ENCODE assay signal across 17 cellular contexts in the genomic region with DNA sequence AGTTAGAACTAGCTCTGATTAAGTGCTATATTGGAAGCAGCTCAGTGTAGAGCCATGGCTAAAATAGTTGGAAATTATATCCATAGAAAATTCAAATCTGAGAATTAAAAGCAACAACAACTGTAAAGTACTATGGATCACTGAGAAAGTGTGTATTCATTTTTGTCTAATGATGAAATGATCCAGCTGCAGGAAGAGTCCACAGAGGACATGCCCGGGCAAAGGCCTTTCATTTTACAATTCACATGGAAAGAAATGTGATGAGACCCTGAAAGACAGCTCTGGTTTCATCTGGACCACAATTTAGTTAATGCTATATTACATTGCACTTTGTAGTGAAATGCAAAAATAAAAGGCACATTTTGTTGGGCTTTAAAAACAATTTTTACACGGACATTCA.
DNase-seq lines count a peak whose midpoint lies in the region; ATAC-seq lines count a peak whose summit lies in the region.
"Had no signal": no experiment of that assay in that cellular context is flagged by ENCODE, and none has a peak within 500 bp of the region (broad histone marks: within the 10 kb centered on the region; RNA-seq: fewer than 3 reads in every experiment).

No MANE protein-coding gene starts in this region.

- H3K36me3 ChIP-seq in SJCRH30, result no peaks in the 10 kb centered on the region

- H3K27ac ChIP-seq in SJCRH30, result peak overlapping the region; percentile 75
- H3K27ac ChIP-seq: coronary artery, KMS-11 had no signal

- DNase-seq in GM03348 (ENCODE audit: low spot score), result peak; percentile 28
- DNase-seq in SJCRH30, result peak; percentile 13 to 46
- DNase-seq in fibroblast of peridontal ligament (ENCODE audit: extremely low read depth), result peak; percentile 91
- no peak for DNase-seq in sciatic nerve (ENCODE audit: low spot score)
- DNase-seq in occipital lobe (lab: John Stamatoyannopoulos, UW), result no peak
- no peak for DNase-seq in left cardiac atrium
- DNase-seq in T-helper 2 cell, result no peak
- no peak for DNase-seq in head of caudate nucleus
- DNase-seq: activated CD8-positive, alpha-beta T cell treated with anti-CD3 and anti-CD28 coated beads, Interleukin-2, amount 10 ng/mL, durations not matched to agents 7 days and 5 days; activated naive CD4-positive, alpha-beta T cell treated with anti-CD3 and anti-CD28 coated beads, Interleukin-2, amount 50 U/mL, for 16 hours; GF-D8; NCI-H2107; PC-3; stimulated activated naive B cell treated with anti-CD40 and anti-IgM and Interleukin-4, amounts not matched to agents 10 μg/mL and 1 μg/mL and 100 μg/mL, for 72 hours had no signal

- peaks cover 11% of the 10 kb centered on the region; the same call in 1 of the 2 replicates for H3K4me1 ChIP-seq in SJCRH30

- H3K9me3 ChIP-seq in SJCRH30 (replicated peaks), result no peaks in the 10 kb centered on the region

- ATAC-seq in sciatic nerve (peak; percentile 73), left cardiac atrium (no peak)
- ATAC-seq: activated CD8-positive, alpha-beta T cell treated with anti-CD3 and anti-CD28 coated beads, Interleukin-2, amount 10 ng/mL, durations not matched to agents 7 days and 5 days; left lobe of liver; PC-3; stimulated activated naive B cell treated with anti-CD40 and anti-IgM and Interleukin-4, amounts not matched to agents 10 μg/mL and 1 μg/mL and 100 μg/mL, for 72 hours had no signal

- H3K4me3 ChIP-seq in SJCRH30, result no peak overlapping the region
- H3K4me3 ChIP-seq: coronary artery had no signal

- intact Hi-C loops in sciatic nerve (cut with DNase I) (no loop called here), left cardiac atrium (cut with DNase I) (no loop called here), head of caudate nucleus (cut with DNase I) (no loop called here)

- no peaks in the 10 kb centered on the region for H3K27me3 ChIP-seq in SJCRH30

Comparison
In these comparisons a context has a peak if more than half of its experiments do, and no peak if none do; other contexts are left out.
1. DNase-seq: peak in GM03348 (single experiment), SJCRH30 (2 of 2) and fibroblast of peridontal ligament (single experiment); none in sciatic nerve (single experiment), occipital lobe (single experiment), left cardiac atrium (single experiment), T-helper 2 cell (0 of 5) and head of caudate nucleus (0 of 42).